ENCODE assay signal across 8 cellular contexts in genomic region chr16:3023669-3024478, GRCh38. TPM values are rescaled to one million over a fixed set of nuclear protein-coding genes. Genes with fewer than 3 reads are reported as not detected.
A peak's percentile ranks its signal among the peaks of the same experiment; 100 is the strongest.
DNase-seq lines count a peak whose midpoint lies in the region; ATAC-seq and TF ChIP-seq lines count a peak whose summit lies in the region.

Gene HCFC1R1 (minus strand): TSS chr16:3023942. CDS start chr16:3023941, 1 bp downstream.
Gene THOC6 (plus strand): TSS chr16:3024035. CDS start chr16:3024327, 292 bp downstream.

- TF ChIP-seq CTCF in left ventricle myocardium inferior (IDR thresholded peaks at IDR 0.05; ENCODE audit: borderline replicate concordance) (no peak), psoas muscle (IDR thresholded peaks at IDR 0.05) (no peak)

- H3K27ac ChIP-seq in left ventricle myocardium inferior (replicated peaks) (peak within 1 kb of the TSS; percentile 98), psoas muscle (peak within 1 kb of the TSS; percentile 100), urinary bladder (ENCODE audit: low read depth) (peak within 1 kb of the TSS; percentile 90)

- peaks cover 66% of the 10 kb centered on the region for H3K4me1 ChIP-seq in left ventricle myocardium inferior
- H3K4me1 ChIP-seq in psoas muscle, result peaks cover 29% of the 10 kb centered on the region
- H3K4me1 ChIP-seq in urinary bladder (ENCODE audit: insufficient read depth), result peaks cover 2% of the 10 kb centered on the region

- H3K27me3 ChIP-seq in left ventricle myocardium inferior (ENCODE audit: low read depth) (peaks cover 7% of the 10 kb centered on the region), psoas muscle (ENCODE audit: insufficient read depth in 3 of 3, low read length in 2 of 3) (peaks cover 0 to 2% (median under 1%) of the 10 kb centered on the region in 3 donors)

- intact Hi-C loops in left ventricle myocardium inferior (cut with micrococcal nuclease), result no loop called here
- intact Hi-C loops in psoas muscle (cut with DNase I), result no loop called here

- ATAC-seq in GM18502 (IDR thresholded peaks at IDR 0.05; ENCODE audit: poor library complexity, unreplicated experiment) (peak; percentile 71), HG02943 (IDR thresholded peaks at IDR 0.05; ENCODE audit: low read depth, unreplicated experiment) (peak; percentile 70), psoas muscle (peak; percentile 53 to 63 (median 58))

- peaks cover 23% of the 10 kb centered on the region for H3K36me3 ChIP-seq in left ventricle myocardium inferior
- peaks cover 0 to 25% of the 10 kb centered on the region in 2 donors for H3K36me3 ChIP-seq in psoas muscle (ENCODE audit: insufficient read depth in 1 of 2, low read depth in 1 of 2)
- no peaks in the 10 kb centered on the region for H3K36me3 ChIP-seq in urinary bladder (ENCODE audit: insufficient read depth)

- WGBS in psoas muscle, 3 donors, result 0 to 1% (median 1%) methylated on average over 52 to 69 of the region's 69 CpGs
- under 1% methylated on average over 69 of the region's 69 CpGs for WGBS in urinary bladder

- DNase-seq in NCI-H187 treated with DMSO at 0.1 percent for 48 hours (lab: John Stamatoyannopoulos, UW) (peak; percentile 92), T-helper 2 cell (peak; percentile 84 to 99 (median 94)), amygdala (lab: John Stamatoyannopoulos, UW) (peak; percentile 70 to 98 (median 94)), left ventricle myocardium inferior (peak; percentile 97), psoas muscle (peak; percentile 96 to 98)

- no peaks in the 10 kb centered on the region for H3K9me3 ChIP-seq in left ventricle myocardium inferior (replicated peaks)
- H3K9me3 ChIP-seq in psoas muscle, result no peaks in the 10 kb centered on the region

- peak within 1 kb of the TSS; percentile 83 for H3K4me3 ChIP-seq in left ventricle myocardium inferior
- H3K4me3 ChIP-seq in psoas muscle, result peak within 1 kb of the TSS; percentile 94
- peak within 1 kb of the TSS; percentile 50 for H3K4me3 ChIP-seq in urinary bladder (ENCODE audit: low read depth, low read length)

RNA-seq across cellular contexts. Expression of gene HCFC1R1, which starts in this region (rescaled TPM):
- total RNA-seq in left ventricle myocardium inferior (48.5 TPM), psoas muscle (100 to 1,000 TPM in 2 of 4 donors, 10 to 100 TPM in 2; 65.1 to 258 (median 129) TPM), urinary bladder (29.1 TPM)
- polyA plus RNA-seq in psoas muscle (100 to 1,000 TPM; 131 to 233 (median 216) TPM), urinary bladder (91.8 TPM)

RNA-seq across cellular contexts. Expression of gene THOC6, which starts in this region (rescaled TPM):
- total RNA-seq in left ventricle myocardium inferior (9.1 TPM), psoas muscle (10 to 100 TPM; 17.0 to 34.4 (median 25.8) TPM), urinary bladder (9.8 TPM)
- polyA plus RNA-seq in psoas muscle (10 to 100 TPM; 26.9 to 72.2 (median 39.8) TPM), urinary bladder (22.8 TPM)

Comparison
In these comparisons a context has a peak if more than half of its experiments do, and no peak if none do; other contexts are left out.
1. Peak in every context shown above with its lines: DNase-seq, ATAC-seq, H3K4me3 ChIP-seq and H3K27ac ChIP-seq.